15 cellular contexts compared by ENCODE assay signal in the genomic region with DNA sequence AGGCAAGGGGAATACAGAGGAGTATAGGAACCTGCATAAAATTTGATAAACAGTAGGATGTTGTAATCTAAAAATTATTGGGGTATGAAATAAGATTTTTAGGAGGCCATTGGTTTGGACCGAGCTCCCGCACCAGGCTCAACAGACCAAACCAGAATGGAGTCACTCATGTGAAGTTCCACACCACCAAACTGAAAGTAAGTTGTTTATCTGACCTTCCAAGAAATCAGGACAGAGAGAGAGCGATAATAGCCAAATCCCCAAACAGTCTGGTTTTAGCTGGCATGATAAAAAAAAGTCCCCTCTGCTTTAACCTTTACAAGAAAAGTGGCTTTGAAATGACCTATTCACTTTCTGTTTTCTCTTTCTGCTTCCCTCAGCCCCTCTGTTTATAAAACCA.
"Had no signal": no experiment of that assay in that cellular context is flagged by ENCODE, and none has a peak within 500 bp of the region (broad histone marks: within the 10 kb centered on the region; RNA-seq: fewer than 3 reads in every experiment).

No MANE protein-coding gene starts in this region.

- H3K27me3 Mint-ChIP-seq: activated CD4-positive, alpha-beta T cell treated with anti-CD3 and anti-CD28 coated beads, Interleukin-2, amount 10 ng/mL, durations not matched to agents 7 days and 5 days; effector memory CD8-positive, alpha-beta T cell had no signal

- H3K36me3 ChIP-seq: upper lobe of right lung had no signal

- H3K9me3 ChIP-seq: testis, upper lobe of right lung had no signal

- H3K27me3 ChIP-seq: testis, upper lobe of right lung had no signal

- DNase-seq: activated CD4-positive, alpha-beta T cell treated with anti-CD3 and anti-CD28 coated beads, Interleukin-2, amount 10 ng/mL, durations not matched to agents 7 days and 5 days; activated CD8-positive, alpha-beta memory T cell treated with anti-CD3 and anti-CD28 coated beads for 24 hours; activated naive CD4-positive, alpha-beta T cell; dermis blood vessel endothelial cell; effector memory CD8-positive, alpha-beta T cell; foreskin melanocyte; kidney glomerular epithelial cell; left ventricle myocardium superior; mesendoderm; nucleus accumbens; stimulated activated CD4-positive, alpha-beta T cell treated with anti-CD3 and anti-CD28 coated beads, Interleukin-4, amount 100 ng/mL, for 1 hour; stimulated activated naive CD8-positive, alpha-beta T cell treated with anti-CD3 and anti-CD28 coated beads, Interleukin-15, Interleukin-2, amounts not matched to agents 100 U/mL and 50 U/mL, for 24 hours; testis; upper lobe of right lung had no signal

- H3K9me3 Mint-ChIP-seq: activated CD4-positive, alpha-beta T cell treated with anti-CD3 and anti-CD28 coated beads, Interleukin-2, amount 10 ng/mL, durations not matched to agents 7 days and 5 days; effector memory CD8-positive, alpha-beta T cell; natural killer cell treated with Interleukin-12 subunit alpha and Interleukin-12 subunit beta and Interleukin-15 and Interleukin-18, amount 100 ng/mL, for 72 hours had no signal

- H3K4me1 ChIP-seq: upper lobe of right lung had no signal

- H3K27ac Mint-ChIP-seq: activated CD4-positive, alpha-beta T cell treated with anti-CD3 and anti-CD28 coated beads, Interleukin-2, amount 10 ng/mL, durations not matched to agents 7 days and 5 days; effector memory CD8-positive, alpha-beta T cell; natural killer cell treated with Interleukin-12 subunit alpha and Interleukin-12 subunit beta and Interleukin-15 and Interleukin-18, amount 100 ng/mL, for 72 hours had no signal

- H3K4me3 Mint-ChIP-seq: activated CD4-positive, alpha-beta T cell treated with anti-CD3 and anti-CD28 coated beads, Interleukin-2, amount 10 ng/mL, durations not matched to agents 7 days and 5 days; effector memory CD8-positive, alpha-beta T cell; natural killer cell treated with Interleukin-12 subunit alpha and Interleukin-12 subunit beta and Interleukin-15 and Interleukin-18, amount 100 ng/mL, for 72 hours had no signal

- ATAC-seq: effector memory CD8-positive, alpha-beta T cell; left ventricle myocardium superior; natural killer cell treated with Interleukin-12 subunit alpha and Interleukin-12 subunit beta and Interleukin-15 and Interleukin-18, amount 100 ng/mL, for 72 hours; stimulated activated naive CD8-positive, alpha-beta T cell treated with anti-CD3 and anti-CD28 coated beads, Interleukin-15, Interleukin-2, amounts not matched to agents 100 U/mL and 50 U/mL, for 24 hours; upper lobe of right lung had no signal

- H3K27ac ChIP-seq: testis, upper lobe of right lung had no signal

- H3K4me3 ChIP-seq: testis, upper lobe of right lung had no signal
